Comparison of ENCODE assay signal across 11 cellular contexts in genomic region chr15:63135804-63136203, GRCh38. TPM values are rescaled to one million over a fixed set of nuclear protein-coding genes. Genes with fewer than 3 reads are reported as not detected.
DNase-seq lines count a peak whose midpoint lies in the region; ATAC-seq and TF ChIP-seq lines count a peak whose summit lies in the region.
"Had no signal": no experiment of that assay in that cellular context is flagged by ENCODE, and none has a peak within 500 bp of the region (broad histone marks: within the 10 kb centered on the region; RNA-seq: fewer than 3 reads in every experiment).

No MANE protein-coding gene starts in this region.

- peaks cover 20% of the 10 kb centered on the region; the same call in 1 of the 2 replicates for H3K79me2 ChIP-seq in SK-N-SH (ENCODE audit: insufficient read depth)

- H3K4me3 ChIP-seq in SK-N-SH (ENCODE audit: low read depth in 2 of 2, low read length in 1 of 2) (no peak overlapping the region), fibroblast of pulmonary artery (replicated peaks; ENCODE audit: low read depth, low read length) (no peak overlapping the region), spleen (no peak overlapping the region)
- H3K4me3 ChIP-seq in CD8-positive, alpha-beta memory T cell (ENCODE audit: low read length) = no peak overlapping the region
- H3K4me3 ChIP-seq: GM12878 had no signal

- no peaks in the 10 kb centered on the region for H3K9me3 ChIP-seq in SK-N-SH
- H3K9me3 ChIP-seq in spleen = no peaks in the 10 kb centered on the region
- no peaks in the 10 kb centered on the region for H3K9me3 ChIP-seq in CD8-positive, alpha-beta memory T cell (ENCODE audit: low read length)

- no peak overlapping the region for H2AFZ ChIP-seq in SK-N-SH (ENCODE audit: low read depth)

- H3K4me1 Mint-ChIP-seq in HFFc6 (ENCODE audit: low read depth) = peaks cover 75% of the 10 kb centered on the region
- H3K4me1 Mint-ChIP-seq in CD8-positive, alpha-beta memory T cell = no peaks in the 10 kb centered on the region

- no peak for TF ChIP-seq POLR2A in spleen (IDR thresholded peaks at IDR 0.05)

- H3K4me1 ChIP-seq in SK-N-SH (ENCODE audit: control insufficient read depth in 1 of 2, insufficient read depth in 2 of 2, low read depth in 1 of 2, low read length in 1 of 2) (peaks cover 0 to 33% of the 10 kb centered on the region in 2 experiments; a peak in 2 of 4 replicates), spleen (peaks cover 0 to 33% (median 6%) of the 10 kb centered on the region in 6 donors)
- H3K4me1 ChIP-seq in CD8-positive, alpha-beta memory T cell (ENCODE audit: insufficient read depth, low read length) = no peaks in the 10 kb centered on the region

- H3K4me2 ChIP-seq in SK-N-SH = peak overlapping the region; percentile 54

- H3K27me3 ChIP-seq in SK-N-SH (ENCODE audit: insufficient read depth) (no peaks in the 10 kb centered on the region), spleen (replicated peaks in 1 of 7) (no peaks in the 10 kb centered on the region)
- no peaks in the 10 kb centered on the region for H3K27me3 ChIP-seq in CD8-positive, alpha-beta memory T cell (ENCODE audit: insufficient read depth, low read length, poor library complexity, severe bottlenecking)

- no peak for TF ChIP-seq RAD21 in SK-N-SH (IDR thresholded peaks at IDR 0.05; ENCODE audit: low read length)

- peak overlapping the region; percentile 43; the same call in 1 of the 2 replicates for H3K9ac ChIP-seq in SK-N-SH

- intact Hi-C loops in spleen (cut with DNase I; ENCODE audit: low total_unique reads) = no loop called here

- H3F3A ChIP-seq in SK-N-SH (replicated peaks; ENCODE audit: insufficient read depth) = peaks cover 50% of the 10 kb centered on the region

- TF ChIP-seq CTCF in HFFc6 (IDR thresholded peaks at IDR 0.05) = no peak
- TF ChIP-seq CTCF in SK-N-SH (IDR thresholded peaks at IDR 0.05) = no peak
- TF ChIP-seq CTCF in fibroblast of pulmonary artery (IDR thresholded peaks at IDR 0.05; ENCODE audit: low read length, missing control alignments) = no peak
- no peak for TF ChIP-seq CTCF in spleen (IDR thresholded peaks at IDR 0.05 in 8 of 11, conservative IDR thresholded peaks at IDR 0.05 in 3 of 11)

- H3K27me3 Mint-ChIP-seq in HFFc6 (ENCODE audit: insufficient read depth) = no peaks in the 10 kb centered on the region
- no peaks in the 10 kb centered on the region for H3K27me3 Mint-ChIP-seq in CD8-positive, alpha-beta memory T cell

- TF ChIP-seq EP300 in SK-N-SH (IDR thresholded peaks at IDR 0.05; ENCODE audit: borderline replicate concordance in 1 of 2, low read depth in 1 of 2, low read length in 1 of 2) = peak in 1 of 2 experiments; percentile 58; a peak in 1 of 4 replicates

- no peaks in the 10 kb centered on the region for H4K20me1 ChIP-seq in SK-N-SH (ENCODE audit: insufficient read depth)

- POLR2A ChIA-PET in SK-N-SH (lab: Yijun Ruan, JAX) = interaction anchor here (0.7 kb wide), 1 partner anchor 463 kb away, joined by 5 read pairs; no protein-coding TSS in a partner anchor
- POLR2A ChIA-PET in CD8-positive, alpha-beta memory T cell (lab: Charles Lee) = no interaction called here

- WGBS in SK-N-SH (ENCODE audit: low lambda C conversion rate) = 34% methylated on average over 3 of the region's 3 CpGs
- 53 to 68% (median 55%) methylated on average over 3 of the region's 3 CpGs for WGBS in spleen, 5 donors

- H3K9me2 ChIP-seq in SK-N-SH = no peaks in the 10 kb centered on the region

- peak overlapping the region; percentile 69 for H3K4me3 Mint-ChIP-seq in HFFc6
- H3K4me3 Mint-ChIP-seq in CD8-positive, alpha-beta memory T cell = no peak overlapping the region
- H3K4me3 Mint-ChIP-seq: H9 had no signal

- peak; percentile 83 for DNase-seq in HFFc6
- DNase-seq in SK-N-SH = no peak
- DNase-seq in fibroblast of pulmonary artery (ENCODE audit: low read depth) = peak; percentile 95
- no peak for DNase-seq in spleen
- no peak for DNase-seq in NCI-H2107 treated with DMSO at 0.1 percent for 48 hours (lab: John Stamatoyannopoulos, UW; ENCODE audit: unreplicated experiment)
- no peak for DNase-seq in NCI-H526 (lab: John Stamatoyannopoulos, UW)
- no peak for DNase-seq in CD8-positive, alpha-beta memory T cell
- DNase-seq: H9, RPMI8226 had no signal

- H3K36me3 ChIP-seq in SK-N-SH (replicated peaks in 1 of 2; ENCODE audit: control insufficient read depth in 1 of 2, insufficient read depth in 2 of 2, low read length in 1 of 2) (peaks cover 0 to 17% of the 10 kb centered on the region in 2 experiments), spleen (peaks cover 0 to 26% (median 5%) of the 10 kb centered on the region in 6 donors)
- no peaks in the 10 kb centered on the region for H3K36me3 ChIP-seq in CD8-positive, alpha-beta memory T cell (ENCODE audit: insufficient read depth, low read length)

- H3K27ac Mint-ChIP-seq in HFFc6 = peak overlapping the region; percentile 90
- H3K27ac Mint-ChIP-seq in CD8-positive, alpha-beta memory T cell = no peak overlapping the region

- H3K36me3 Mint-ChIP-seq in HFFc6 (ENCODE audit: low read depth) = peaks cover 38% of the 10 kb centered on the region
- peaks cover 0 to 11% (median 7%) of the 10 kb centered on the region in 3 donors for H3K36me3 Mint-ChIP-seq in CD8-positive, alpha-beta memory T cell

- CTCF ChIA-PET in SK-N-SH (lab: Yijun Ruan, JAX) = interaction anchor here (0.6 to 1.3 kb wide), 4 partner anchors 13 to 268 kb away, joined by 3 to 4 read pairs (median 3); no protein-coding TSS in a partner anchor
- CTCF ChIA-PET in CD8-positive, alpha-beta memory T cell (lab: Charles Lee) = no interaction called here

- ATAC-seq in HG03432 (IDR thresholded peaks at IDR 0.05; ENCODE audit: unreplicated experiment) = no peak
- ATAC-seq: GM12878 had no signal

- H3K9me3 Mint-ChIP-seq in HFFc6 = no peaks in the 10 kb centered on the region
- no peaks in the 10 kb centered on the region for H3K9me3 Mint-ChIP-seq in CD8-positive, alpha-beta memory T cell
- H3K9me3 Mint-ChIP-seq: H9 had no signal

- H3K27ac ChIP-seq in SK-N-SH (ENCODE audit: low read depth in 2 of 2, low read length in 1 of 2) (peak overlapping the region in 1 of 2 experiments; percentile 91; a peak in 3 of 4 replicates), spleen (peak overlapping the region; percentile 13 to 76 (median 46))
- no peak overlapping the region for H3K27ac ChIP-seq in CD8-positive, alpha-beta memory T cell (ENCODE audit: low read depth, low read length)

TF ChIP-seq in SK-N-SH, 30 proteins besides CTCF, POLR2A, EP300 and RAD21 (continues in another document):
- peak; percentile 72 for TF ChIP-seq TCF12 (IDR thresholded peaks at IDR 0.05)
- peak; percentile 81 for TF ChIP-seq FOSL2 (IDR thresholded peaks at IDR 0.05; ENCODE audit: borderline replicate concordance, low read depth)
- no peak for TF ChIP-seq MXI1 (IDR thresholded peaks at IDR 0.05; ENCODE audit: low read depth, low read length)
- TF ChIP-seq EZH2phosphoT487 (IDR thresholded peaks at IDR 0.05; ENCODE audit: borderline replicate concordance, low read depth) = no peak
- TF ChIP-seq POLR2AphosphoS5 (IDR thresholded peaks at IDR 0.05; ENCODE audit: low read depth, low read length) = peak; percentile 25; the same call in 1 of the 2 replicates
- no peak for TF ChIP-seq USF2 (IDR thresholded peaks at IDR 0.05; ENCODE audit: borderline replicate concordance, low read depth, low read length)
- peak; percentile 17; the same call in 1 of the 2 replicates for TF ChIP-seq RXRA (IDR thresholded peaks at IDR 0.05; ENCODE audit: borderline replicate concordance, low read depth)
- peak; percentile 32; the same call in 1 of the 2 replicates for TF ChIP-seq TEAD4 (IDR thresholded peaks at IDR 0.05; ENCODE audit: borderline replicate concordance, insufficient read depth)
- TF ChIP-seq ELF1 (IDR thresholded peaks at IDR 0.05) = 0 out of 2 replicates have a peak, but pooled peaks have one; percentile 19
- TF ChIP-seq GATA2 (CRISPR knock-in tag; IDR thresholded peaks at IDR 0.05) = no peak

RNA-seq across cellular contexts. Expression of gene LACTB, which starts 14.1 kb away (rescaled TPM):
- 10 to 100 TPM; 37.5 to 47.6 (median 45.7) TPM for total RNA-seq in HFFc6 (2021; fragmentation: NEBNext Ultra II Directional; extraction: Animal tissue kit (Norgen Biotek cat#: 25700))
- polyA plus RNA-seq in SK-N-SH (2012; rRNA removed) (23.3 and 28.5 TPM in 2 replicates), spleen (10 to 100 TPM; 11.7 to 20.3 (median 14.0) TPM)
- 32.3 and 44.5 TPM in 2 replicates for polyA plus RNA-seq in SK-N-SH (2012; cell fraction: cytosol; rRNA removed)
- 17.9 and 27.1 TPM in 2 replicates for polyA plus RNA-seq in SK-N-SH (2012; cell fraction: nucleus; rRNA removed)
- total RNA-seq in spleen = 10 to 100 TPM; 23.3 to 39.6 (median 28.5) TPM
- 10 to 100 TPM; 30.0 to 31.7 TPM for total RNA-seq in CD8-positive, alpha-beta memory T cell
- polyA plus RNA-seq in CD8-positive, alpha-beta memory T cell = 9.7 TPM

RNA-seq across cellular contexts. Expression of gene RPS27L, which starts 21.5 kb away (rescaled TPM):
- total RNA-seq in HFFc6 (2021; fragmentation: NEBNext Ultra II Directional; extraction: Animal tissue kit (Norgen Biotek cat#: 25700)) = 100 to 1,000 TPM; 422 to 573 (median 537) TPM
- polyA plus RNA-seq in SK-N-SH (2012; rRNA removed) = 319 and 321 TPM in 2 replicates
- 411 and 679 TPM in 2 replicates for polyA plus RNA-seq in SK-N-SH (2012; cell fraction: cytosol; rRNA removed)
- 82.3 and 147 TPM in 2 replicates for polyA plus RNA-seq in SK-N-SH (2012; cell fraction: nucleus; rRNA removed)
- 10 to 100 TPM; 42.1 to 98.3 (median 64.2) TPM for total RNA-seq in spleen
- polyA plus RNA-seq in spleen = 100 to 1,000 TPM; 117 to 139 (median 125) TPM
- total RNA-seq in CD8-positive, alpha-beta memory T cell = 100 to 1,000 TPM; 214 to 221 TPM
- polyA plus RNA-seq in CD8-positive, alpha-beta memory T cell = 193 TPM

RNA-seq across cellular contexts. Expression of gene RAB8B, which starts 53.6 kb away (rescaled TPM):
- 10 to 100 TPM; 24.7 to 38.4 (median 33.2) TPM for total RNA-seq in HFFc6 (2021; fragmentation: NEBNext Ultra II Directional; extraction: Animal tissue kit (Norgen Biotek cat#: 25700))
- polyA plus RNA-seq in SK-N-SH (2012; rRNA removed) = 4.7 and 5.4 TPM in 2 replicates
- polyA plus RNA-seq in SK-N-SH (2012; cell fraction: cytosol; rRNA removed) = 8.9 and 12.6 TPM in 2 replicates
- polyA plus RNA-seq in SK-N-SH (2012; cell fraction: nucleus; rRNA removed) = 1.9 and 6.2 TPM in 2 replicates
- 10 to 100 TPM; 63.4 to 96.4 (median 67.7) TPM for total RNA-seq in spleen
- polyA plus RNA-seq in spleen = 10 to 100 TPM; 18.9 to 24.1 (median 22.8) TPM
- total RNA-seq in CD8-positive, alpha-beta memory T cell = 100 to 1,000 TPM; 165 to 169 TPM
- polyA plus RNA-seq in CD8-positive, alpha-beta memory T cell = 52.9 TPM

Comparison
In these comparisons a context has a peak if more than half of its experiments do, and no peak if none do; other contexts are left out.
1. DNase-seq: peak in HFFc6 (single experiment) and fibroblast of pulmonary artery (single experiment); none in SK-N-SH (single experiment), spleen (single experiment), NCI-H2107 treated with DMSO at 0.1 percent for 48 hours (single experiment), NCI-H526 (0 of 2) and CD8-positive, alpha-beta memory T cell (0 of 5).